Comparison of ENCODE assay signal across 28 cellular contexts in genomic region chr10:25966846-25967245, GRCh38. TPM values are rescaled to one million over a fixed set of nuclear protein-coding genes. Genes with fewer than 3 reads are reported as not detected.
"Had no signal": no experiment of that assay in that cellular context is flagged by ENCODE, and none has a peak within 500 bp of the region (broad histone marks: within the 10 kb centered on the region; RNA-seq: fewer than 3 reads in every experiment).

No MANE protein-coding gene starts in this region.

- H3K27me3 ChIP-seq: body of pancreas, cardiac muscle cell, uterus had no signal

- H3K4me3 ChIP-seq: body of pancreas, cardiac muscle cell, coronary artery, dorsolateral prefrontal cortex, gastroesophageal sphincter, mucosa of descending colon, skin epidermis, thoracic aorta, uterus had no signal

- H3K9me3 ChIP-seq: body of pancreas, gastroesophageal sphincter, mucosa of descending colon, thoracic aorta, uterus had no signal

- DNase-seq: activated B cell treated with CpG ODN at 0.5 μM for 24 hours; activated CD4-positive, alpha-beta T cell treated with anti-CD3 and anti-CD28 coated beads, Interleukin-2, amount 50 U/mL, for 4 hours; activated naive CD4-positive, alpha-beta T cell; activated T-cell treated with anti-CD3 and anti-CD28 coated beads for 4 hours; activated T-cell treated with anti-CD3 and anti-CD28 coated beads, Interleukin-2, amount 50 U/mL, for 72 hours; body of pancreas; dorsolateral prefrontal cortex; effector memory CD4-positive, alpha-beta T cell; hippocampal formation; left ventricle myocardium superior; mucosa of descending colon; stimulated activated CD4-positive, alpha-beta T cell treated with anti-CD3 and anti-CD28 coated beads, Interleukin-12 subunit alpha, Interleukin-12 subunit beta, amount 100 ng/mL, for 4 hours; stimulated activated CD4-positive, alpha-beta T cell treated with anti-CD3 and anti-CD28 coated beads, Interleukin-4, amount 100 ng/mL, for 24 hours; uterus had no signal

- H3K27ac ChIP-seq: body of pancreas, cardiac muscle cell, coronary artery, dorsolateral prefrontal cortex, gastroesophageal sphincter, skin epidermis, thoracic aorta, uterus had no signal

- H3K4me1 ChIP-seq: body of pancreas, gastroesophageal sphincter, uterus had no signal

- H3K36me3 ChIP-seq: cardiac muscle cell, gastroesophageal sphincter, thoracic aorta, uterus had no signal

RNA-seq across cellular contexts. Expression of gene MYO3A, which starts 32.8 kb away (rescaled TPM):
- total RNA-seq: activated naive CD4-positive, alpha-beta T cell treated with anti-CD3 and anti-CD28 coated beads, Interleukin-2, amount 50 U/mL, for 72 hours; activated T-cell treated with anti-CD3 and anti-CD28 coated beads, Interleukin-2, amount 50 U/mL, for 72 hours; endothelial cell of umbilical vein; fibroblast of lung; fibroblast of villous mesenchyme; left ventricle myocardium superior; lung microvascular endothelial cell; mesenteric fat pad; myocyte; natural killer cell treated with Interleukin-12 subunit alpha and Interleukin-12 subunit beta and Interleukin-15 and Interleukin-18, amount 100 ng/mL, for 72 hours; osteocyte had no signal
- polyA plus RNA-seq: endothelial cell of umbilical vein, fibroblast of lung had no signal
